ENCODE assay signal across 8 cellular contexts in the genomic region with DNA sequence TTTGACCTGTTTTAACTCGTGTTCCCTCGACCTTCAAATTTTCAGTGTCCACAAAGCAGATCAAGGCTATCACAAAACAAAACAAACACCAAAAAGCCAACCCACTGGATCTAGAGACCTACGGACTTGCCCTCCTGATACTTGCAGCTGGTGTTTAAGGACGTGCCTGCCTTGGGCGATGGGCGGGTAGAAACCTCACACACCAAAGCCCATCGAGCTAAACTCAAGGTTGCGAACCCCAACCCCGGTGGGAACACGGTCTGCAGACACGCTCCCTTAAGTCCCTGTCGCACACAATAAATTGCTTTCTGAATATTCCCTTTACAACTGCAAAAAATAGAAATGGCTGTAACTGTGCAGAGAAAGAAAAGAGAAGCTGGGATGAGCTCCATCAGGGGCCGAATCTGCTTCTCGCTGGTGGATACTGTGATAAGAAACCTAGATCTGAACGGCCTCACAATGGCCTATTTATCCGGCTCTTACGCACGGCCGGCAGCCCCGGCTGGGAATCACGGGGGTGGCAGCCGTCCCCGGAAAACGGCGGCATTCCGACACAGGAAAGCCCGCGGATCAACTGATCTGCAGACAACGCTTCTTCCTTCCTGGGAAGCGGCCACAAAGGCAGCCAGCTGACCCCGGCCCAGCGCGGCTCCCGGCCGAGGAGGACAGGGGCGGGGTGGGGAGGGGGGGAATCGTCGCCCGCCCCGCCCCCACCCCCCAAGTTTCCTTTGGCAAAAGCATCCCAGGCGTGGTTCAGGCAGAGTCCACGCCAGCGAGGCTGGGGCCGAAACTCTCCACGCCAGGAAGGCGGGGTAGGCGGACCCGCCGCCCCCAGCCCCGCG.
DNase-seq lines count a peak whose midpoint lies in the region; ATAC-seq lines count a peak whose summit lies in the region.

No MANE protein-coding gene starts in this region.

- peak overlapping the region; percentile 90 for H3K18ac ChIP-seq in neuronal stem cell (ENCODE audit: low read length)

- H3K4ac ChIP-seq in neuronal stem cell (ENCODE audit: low read length), result no peak overlapping the region

- no peak overlapping the region for H3K9ac ChIP-seq in neuronal stem cell (ENCODE audit: low read depth, low read length, poor library complexity)

- no peak overlapping the region for H3K14ac ChIP-seq in neuronal stem cell (ENCODE audit: low read length)

- no peak overlapping the region for H4K8ac ChIP-seq in neuronal stem cell (ENCODE audit: low read depth, low read length)

- no peak overlapping the region for H2AK5ac ChIP-seq in neuronal stem cell (ENCODE audit: low read depth, low read length)

- peak overlapping the region; percentile 89 for H2AFZ ChIP-seq in neuronal stem cell (ENCODE audit: low read length)

- no peaks in the 10 kb centered on the region for H3K36me3 Mint-ChIP-seq in activated naive CD8-positive, alpha-beta T cell treated with anti-CD3 and anti-CD28 coated beads for 36 hours

- H3K4me2 ChIP-seq in neuronal stem cell (ENCODE audit: insufficient read depth, low read length, poor library complexity, severe bottlenecking), result peak overlapping the region; percentile 84

- H3K79me1 ChIP-seq in neuronal stem cell (ENCODE audit: low read depth, low read length), result peaks cover 1% of the 10 kb centered on the region

- H3K4me1 ChIP-seq in neuronal stem cell (ENCODE audit: control insufficient read depth in 2 of 2, insufficient read depth in 1 of 2, low read depth in 1 of 2, low read length in 2 of 2), result peaks cover 7 to 11% of the 10 kb centered on the region in 2 donors

- H3K27ac Mint-ChIP-seq in activated naive CD8-positive, alpha-beta T cell treated with anti-CD3 and anti-CD28 coated beads for 36 hours, result peak overlapping the region; percentile 44

- H3K4me1 Mint-ChIP-seq in activated naive CD8-positive, alpha-beta T cell treated with anti-CD3 and anti-CD28 coated beads for 36 hours, result peaks cover 21% of the 10 kb centered on the region

- WGBS in neuronal stem cell (ENCODE audit: extremely low coverage in 2 of 2, insufficient read length in 2 of 2, insufficient replicate concordance in 1 of 2), 2 donors, result no CpG with 5 or more reads among the region's 51 CpGs

- no peak overlapping the region for H2BK12ac ChIP-seq in neuronal stem cell (ENCODE audit: low read length)

- no peaks in the 10 kb centered on the region for H3K36me3 ChIP-seq in MG63
- no peaks in the 10 kb centered on the region for H3K36me3 ChIP-seq in neuronal stem cell (replicated peaks in 1 of 2; ENCODE audit: control insufficient read depth in 2 of 2, insufficient read depth in 2 of 2, low read length in 2 of 2)

- H2BK15ac ChIP-seq in neuronal stem cell (ENCODE audit: low read length), result peak overlapping the region; percentile 28

- H3K4me3 ChIP-seq in MG63, result peak overlapping the region; percentile 53
- H3K4me3 ChIP-seq in neuronal stem cell (ENCODE audit: low read length in 2 of 2), result peak overlapping the region; percentile 39 to 75

- peak overlapping the region; percentile 65 for H3K4me3 Mint-ChIP-seq in activated naive CD8-positive, alpha-beta T cell treated with anti-CD3 and anti-CD28 coated beads for 36 hours

- no peak overlapping the region for H3K23ac ChIP-seq in neuronal stem cell (ENCODE audit: low read depth, low read length, poor library complexity)

- no peak overlapping the region for H4K91ac ChIP-seq in neuronal stem cell (ENCODE audit: low read depth, low read length, poor library complexity)

- intact Hi-C loops in Right ventricle myocardium superior (cut with DNase I), result loop anchor here (10.0 kb wide), 1 partner anchor 334 kb away; the partner anchor contains the start of gene MAP3K1

- H3K27me3 ChIP-seq in MG63 (no peaks in the 10 kb centered on the region), neuronal stem cell (ENCODE audit: control insufficient read depth in 3 of 3, insufficient read depth in 3 of 3, low read depth in 1 of 3, low read length in 3 of 3) (no peaks in the 10 kb centered on the region)

- no peak overlapping the region for H3K27ac ChIP-seq in neuronal stem cell (replicated peaks; ENCODE audit: low read length)

- H3K9me3 Mint-ChIP-seq in activated naive CD8-positive, alpha-beta T cell treated with anti-CD3 and anti-CD28 coated beads for 36 hours, result no peaks in the 10 kb centered on the region

- peak overlapping the region; percentile 47 for H2BK5ac ChIP-seq in neuronal stem cell (ENCODE audit: low read length)

- peak; percentile 82 for ATAC-seq in Right ventricle myocardium superior (ENCODE audit: poor library complexity)

- peak; percentile 11 for DNase-seq in stimulated activated CD4-positive, alpha-beta T cell treated with anti-CD3 and anti-CD28 coated beads, Interleukin-4, amount 100 ng/mL, for 1 hour
- no peak for DNase-seq in stimulated activated CD4-positive, alpha-beta T cell treated with anti-CD3 and anti-CD28 coated beads, Interleukin-1b, Interleukin-23, amount 100 ng/mL, for 48 hours
- DNase-seq in MG63 (peak; percentile 59), Right ventricle myocardium superior (peak; percentile 77), neuronal stem cell (ENCODE audit: low spot score) (peak; percentile 61), NCI-H1092 treated with DMSO at 0.1 percent for 48 hours (lab: John Stamatoyannopoulos, UW) (no peak), NCI-H2081 (lab: John Stamatoyannopoulos, UW) (no peak)
- DNase-seq in activated naive CD8-positive, alpha-beta T cell treated with anti-CD3 and anti-CD28 coated beads for 36 hours, result no peak

- no peaks in the 10 kb centered on the region for H3K9me3 ChIP-seq in MG63
- no peaks in the 10 kb centered on the region for H3K9me3 ChIP-seq in neuronal stem cell (replicated peaks in 1 of 2; ENCODE audit: control insufficient read depth in 2 of 2, insufficient read depth in 1 of 2, low read depth in 1 of 2, low read length in 2 of 2)

- peak overlapping the region; percentile 63 for H2BK120ac ChIP-seq in neuronal stem cell (ENCODE audit: low read depth, low read length)

- H3K27me3 Mint-ChIP-seq in activated naive CD8-positive, alpha-beta T cell treated with anti-CD3 and anti-CD28 coated beads for 36 hours, result peaks cover 28% of the 10 kb centered on the region

Comparison
In these comparisons a context has a peak if more than half of its experiments do, and no peak if none do; other contexts are left out.
1. DNase-seq: peak in stimulated activated CD4-positive, alpha-beta T cell treated with anti-CD3 and anti-CD28 coated beads, Interleukin-4, amount 100 ng/mL, for 1 hour (single experiment), MG63 (single experiment), Right ventricle myocardium superior (single experiment) and neuronal stem cell (single experiment); none in stimulated activated CD4-positive, alpha-beta T cell treated with anti-CD3 and anti-CD28 coated beads, Interleukin-1b, Interleukin-23, amount 100 ng/mL, for 48 hours (single experiment), activated naive CD8-positive, alpha-beta T cell treated with anti-CD3 and anti-CD28 coated beads for 36 hours (single experiment), NCI-H1092 treated with DMSO at 0.1 percent for 48 hours (single experiment) and NCI-H2081 (0 of 2).